ENCODE assay signal across 1 cellular context in genomic region chr2:201758229-201758628, GRCh38.
TF ChIP-seq lines count a peak whose summit lies in the region.

No MANE protein-coding gene starts in this region.

TF ChIP-seq in HepG2, 621 proteins besides CTCF, POLR2A, EP300 and RAD21 (continued from another document):
- no peak for TF ChIP-seq ZNF800 (CRISPR knock-in tag; IDR thresholded peaks at IDR 0.05)
- no peak for TF ChIP-seq ZNF335 (CRISPR knock-in tag; IDR thresholded peaks at IDR 0.05)
- TF ChIP-seq MIXL1 (CRISPR knock-in tag; IDR thresholded peaks at IDR 0.05): peak; percentile 45; the same call in 1 of the 2 replicates
- no peak for TF ChIP-seq GABPA (IDR thresholded peaks at IDR 0.05; ENCODE audit: low read depth, low read length)
- no peak for TF ChIP-seq GABPA (CRISPR knock-in tag; IDR thresholded peaks at IDR 0.05; ENCODE audit: low read depth)
- TF ChIP-seq MAFG (CRISPR knock-in tag; IDR thresholded peaks at IDR 0.05): no peak
- TF ChIP-seq GTF3A (CRISPR knock-in tag; conservative IDR thresholded peaks at IDR 0.05): no peak
- TF ChIP-seq RXRB (CRISPR knock-in tag; IDR thresholded peaks at IDR 0.05; ENCODE audit: borderline replicate concordance): peak; percentile 19; the same call in 1 of the 2 replicates
- TF ChIP-seq CAMTA2 (CRISPR knock-in tag; IDR thresholded peaks at IDR 0.05; ENCODE audit: borderline replicate concordance): no peak
- TF ChIP-seq HNRNPUL1 (IDR thresholded peaks at IDR 0.05; ENCODE audit: low read depth, low read length): 0 out of 2 replicates have a peak, but pooled peaks have one; percentile 64
- peak; percentile 30; the same call in 1 of the 2 replicates for TF ChIP-seq SAP130 (CRISPR knock-in tag; IDR thresholded peaks at IDR 0.05; ENCODE audit: low read depth)
- TF ChIP-seq EZH2 (conservative IDR thresholded peaks at IDR 0.05; ENCODE audit: low read depth, low read length): no peak
- no peak for TF ChIP-seq ZFP37 (CRISPR knock-in tag; IDR thresholded peaks at IDR 0.05; ENCODE audit: borderline replicate concordance)
- no peak for TF ChIP-seq ZNF350 (CRISPR knock-in tag; IDR thresholded peaks at IDR 0.05; ENCODE audit: borderline replicate concordance, low read depth)
- no peak for TF ChIP-seq TSC22D2 (CRISPR knock-in tag; IDR thresholded peaks at IDR 0.05; ENCODE audit: borderline replicate concordance)
- peak; percentile 60 for TF ChIP-seq ASH2L (IDR thresholded peaks at IDR 0.05; ENCODE audit: insufficient read length, low read depth, low read length)
- no peak for TF ChIP-seq SKI (IDR thresholded peaks at IDR 0.05; ENCODE audit: partially characterized antibody)
- TF ChIP-seq ZNF563 (CRISPR knock-in tag; IDR thresholded peaks at IDR 0.05): no peak
- TF ChIP-seq CCAR2 (optimal IDR thresholded peaks at IDR 0.05; ENCODE audit: low read depth, low read length): no peak
- 0 out of 2 replicates have a peak, but pooled peaks have one; percentile 17 for TF ChIP-seq GATAD2A (CRISPR knock-in tag; IDR thresholded peaks at IDR 0.05)
- no peak for TF ChIP-seq KDM5B (CRISPR knock-in tag; IDR thresholded peaks at IDR 0.05; ENCODE audit: borderline replicate concordance)
- no peak for TF ChIP-seq ZNF24 (IDR thresholded peaks at IDR 0.05)
- no peak for TF ChIP-seq PHF20 (CRISPR knock-in tag; IDR thresholded peaks at IDR 0.05)
- TF ChIP-seq ZNF878 (CRISPR knock-in tag; IDR thresholded peaks at IDR 0.05): no peak
- no peak for TF ChIP-seq BRCA1 (CRISPR knock-in tag; IDR thresholded peaks at IDR 0.05)
- TF ChIP-seq ZNF646 (CRISPR knock-in tag; IDR thresholded peaks at IDR 0.05): no peak
- 0 out of 2 replicates have a peak, but pooled peaks have one; percentile 22 for TF ChIP-seq FOXA3 (CRISPR knock-in tag; IDR thresholded peaks at IDR 0.05)
- no peak for TF ChIP-seq SSRP1 (CRISPR knock-in tag; IDR thresholded peaks at IDR 0.05)
